Comparison of ENCODE assay signal across 1 cellular context in genomic region chr1:2270260-2271100, GRCh38.
TF ChIP-seq lines count a peak whose summit lies in the region.

No MANE protein-coding gene starts in this region.

TF ChIP-seq in HepG2, 621 proteins besides CTCF, POLR2A, EP300 and RAD21 (continued from another document):
- TF ChIP-seq ZNF337 (CRISPR knock-in tag; IDR thresholded peaks at IDR 0.05; ENCODE audit: borderline replicate concordance, low read depth) (no peak), XRCC5 (optimal IDR thresholded peaks at IDR 0.05; ENCODE audit: low read length) (peak; percentile 39), ZNF691 (CRISPR knock-in tag; IDR thresholded peaks at IDR 0.05; ENCODE audit: borderline replicate concordance, low read depth) (no peak), ZNF670 (CRISPR knock-in tag; IDR thresholded peaks at IDR 0.05; ENCODE audit: borderline replicate concordance) (no peak), KLF9 (CRISPR knock-in tag; IDR thresholded peaks at IDR 0.05; ENCODE audit: low read depth) (no peak), STAG1 (CRISPR knock-in tag; IDR thresholded peaks at IDR 0.05) (no peak; the same call in 1 of the 2 replicates), ARHGAP35 (CRISPR knock-in tag; IDR thresholded peaks at IDR 0.05; ENCODE audit: borderline replicate concordance) (no peak), ZNF720 (CRISPR knock-in tag; IDR thresholded peaks at IDR 0.05) (no peak), IRF1 (CRISPR knock-in tag; IDR thresholded peaks at IDR 0.05; ENCODE audit: low read depth) (no peak), PBX2 (CRISPR knock-in tag; IDR thresholded peaks at IDR 0.05) (no peak), ZNF333 (CRISPR knock-in tag; IDR thresholded peaks at IDR 0.05; ENCODE audit: borderline replicate concordance) (peak; percentile 85; the same call in 1 of the 2 replicates), EZH2 (conservative IDR thresholded peaks at IDR 0.05; ENCODE audit: low read depth, low read length) (no peak), HES4 (CRISPR knock-in tag; IDR thresholded peaks at IDR 0.05; ENCODE audit: borderline replicate concordance) (no peak), TGIF2 (CRISPR knock-in tag; IDR thresholded peaks at IDR 0.05) (no peak), SNRNP70 (IDR thresholded peaks at IDR 0.05; ENCODE audit: low read depth, low read length) (no peak), ELF1 (CRISPR knock-in tag; IDR thresholded peaks at IDR 0.05) (0 out of 2 replicates have a peak, but pooled peaks have one; percentile 11), E2F2 (CRISPR knock-in tag; IDR thresholded peaks at IDR 0.05; ENCODE audit: borderline replicate concordance) (no peak), ZSCAN22 (CRISPR knock-in tag; IDR thresholded peaks at IDR 0.05) (no peak), FOXP4 (CRISPR knock-in tag; IDR thresholded peaks at IDR 0.05) (peak; percentile 53), GABPB1 (CRISPR knock-in tag; IDR thresholded peaks at IDR 0.05) (peak; percentile 14; the same call in 1 of the 2 replicates), ZFY (CRISPR knock-in tag; IDR thresholded peaks at IDR 0.05) (peak; percentile 53), TRIM22 (IDR thresholded peaks at IDR 0.05) (no peak), NKX3-1 (CRISPR knock-in tag; IDR thresholded peaks at IDR 0.05) (no peak), ZNF614 (CRISPR knock-in tag; IDR thresholded peaks at IDR 0.05; ENCODE audit: borderline replicate concordance) (no peak; the same call in 1 of the 2 replicates), ZBTB34 (CRISPR knock-in tag; IDR thresholded peaks at IDR 0.05) (0 out of 2 replicates have a peak, but pooled peaks have one; percentile 27), IRF2 (CRISPR knock-in tag; IDR thresholded peaks at IDR 0.05) (no peak), FIP1L1 (IDR thresholded peaks at IDR 0.05; ENCODE audit: borderline replicate concordance, insufficient read depth, low read depth, low read length) (no peak), ZFYVE20 (CRISPR knock-in tag; IDR thresholded peaks at IDR 0.05; ENCODE audit: borderline replicate concordance, low read depth) (no peak), SRSF4 (IDR thresholded peaks at IDR 0.05; ENCODE audit: low read depth, low read length, poor library complexity, severe bottlenecking) (no peak), PCBP2 (optimal IDR thresholded peaks at IDR 0.05; ENCODE audit: low read depth, low read length, poor library complexity, severe bottlenecking) (no peak), ZNF205 (CRISPR knock-in tag; IDR thresholded peaks at IDR 0.05) (no peak), JUN (CRISPR knock-in tag; IDR thresholded peaks at IDR 0.05) (no peak), SRF (IDR thresholded peaks at IDR 0.05; ENCODE audit: low read depth, low read length) (no peak)
TF ChIP-seq in HepG2: peak in this region for 119.
